ENCODE assay signal across 29 cellular contexts in the genomic region with DNA sequence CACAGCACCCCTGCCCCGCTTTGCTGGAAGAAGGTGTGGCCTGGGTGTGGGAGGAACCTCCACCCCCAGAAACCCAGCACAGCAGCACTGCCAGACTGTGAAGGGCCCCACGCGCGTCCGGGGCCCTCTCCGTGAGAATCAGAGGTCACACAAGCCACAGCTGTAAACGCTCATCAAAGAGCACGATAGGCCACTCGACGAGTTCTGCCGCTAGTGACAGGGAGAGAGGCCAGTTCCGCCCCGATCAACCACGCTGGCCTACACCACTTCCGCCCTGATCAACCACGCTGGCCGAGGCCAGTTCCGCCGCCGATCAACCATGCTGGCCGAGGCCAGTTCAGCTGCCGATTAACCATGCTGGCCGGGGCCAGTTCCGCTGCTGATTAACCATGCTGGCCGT. TPM values are rescaled to one million over a fixed set of nuclear protein-coding genes. Genes with fewer than 3 reads are reported as not detected.
"Had no signal": no experiment of that assay in that cellular context is flagged by ENCODE, and none has a peak within 500 bp of the region (broad histone marks: within the 10 kb centered on the region; RNA-seq: fewer than 3 reads in every experiment).

No MANE protein-coding gene starts in this region.

- H3K27ac Mint-ChIP-seq: activated CD8-positive, alpha-beta memory T cell treated with anti-CD3 and anti-CD28 coated beads, Interleukin-2, amount 10 ng/mL, durations not matched to agents 7 days and 5 days; activated naive CD4-positive, alpha-beta T cell treated with anti-CD3 and anti-CD28 coated beads, Interleukin-2, amount 50 U/mL, for 72 hours; activated naive CD8-positive, alpha-beta T cell treated with anti-CD3 and anti-CD28 coated beads, Interleukin-2, amount 50 U/mL, for 24 hours; activated T-cell treated with anti-CD3 and anti-CD28 coated beads, Interleukin-2, amount 50 U/mL, for 24 hours; IgD-negative memory B cell; T-helper 1 cell treated with Interleukin-12 subunit alpha and Interleukin-12 subunit beta and Interleukin-4 antibody, amounts not matched to agents 30 μg/mL and 1 μg/mL, for 36 hours; WTC11 had no signal

- H3K27ac ChIP-seq: ascending aorta, body of pancreas, KMS-11, SJSA1 had no signal

- H3K9me3 Mint-ChIP-seq: activated naive CD4-positive, alpha-beta T cell treated with anti-CD3 and anti-CD28 coated beads, Interleukin-2, amount 50 U/mL, for 72 hours; activated naive CD8-positive, alpha-beta T cell treated with anti-CD3 and anti-CD28 coated beads, Interleukin-2, amount 50 U/mL, for 24 hours; activated T-cell treated with anti-CD3 and anti-CD28 coated beads, Interleukin-2, amount 50 U/mL, for 24 hours; central memory CD8-positive, alpha-beta T cell had no signal

- H3K4me2 ChIP-seq: KMS-11 had no signal

- H3K4me3 ChIP-seq: ascending aorta, body of pancreas, SJSA1 had no signal

- ATAC-seq: activated CD8-positive, alpha-beta memory T cell treated with anti-CD3 and anti-CD28 coated beads, Interleukin-2, amount 10 ng/mL, durations not matched to agents 7 days and 5 days; activated naive CD4-positive, alpha-beta T cell treated with anti-CD3 and anti-CD28 coated beads, Interleukin-2, amount 50 U/mL, for 72 hours; activated naive CD8-positive, alpha-beta T cell treated with anti-CD3 and anti-CD28 coated beads, Interleukin-2, amount 50 U/mL, for 24 hours; body of pancreas; SK-N-SH treated with all-trans-retinoic acid at 6 μM for 48 hours; WTC11 had no signal

- H3K9ac ChIP-seq: KMS-11 had no signal

- H3K4me3 Mint-ChIP-seq: activated CD8-positive, alpha-beta memory T cell treated with anti-CD3 and anti-CD28 coated beads, Interleukin-2, amount 10 ng/mL, durations not matched to agents 7 days and 5 days; activated naive CD8-positive, alpha-beta T cell treated with anti-CD3 and anti-CD28 coated beads, Interleukin-2, amount 50 U/mL, for 24 hours; activated T-cell treated with anti-CD3 and anti-CD28 coated beads, Interleukin-2, amount 50 U/mL, for 24 hours; central memory CD8-positive, alpha-beta T cell; IgD-negative memory B cell; T-helper 1 cell treated with Interleukin-12 subunit alpha and Interleukin-12 subunit beta and Interleukin-4 antibody, amounts not matched to agents 30 μg/mL and 1 μg/mL, for 36 hours; WTC11 had no signal

- H3K9me3 ChIP-seq: ascending aorta had no signal

- H3K36me3 Mint-ChIP-seq: activated CD8-positive, alpha-beta memory T cell treated with anti-CD3 and anti-CD28 coated beads, Interleukin-2, amount 10 ng/mL, durations not matched to agents 7 days and 5 days; IgD-negative memory B cell had no signal

- H3K4me1 ChIP-seq: SJSA1 had no signal

- H3K4me1 Mint-ChIP-seq: activated CD8-positive, alpha-beta memory T cell treated with anti-CD3 and anti-CD28 coated beads, Interleukin-2, amount 10 ng/mL, durations not matched to agents 7 days and 5 days; activated naive CD8-positive, alpha-beta T cell treated with anti-CD3 and anti-CD28 coated beads, Interleukin-2, amount 50 U/mL, for 24 hours; central memory CD8-positive, alpha-beta T cell had no signal

- H3K27me3 ChIP-seq: ascending aorta had no signal

- DNase-seq: activated CD4-positive, alpha-beta T cell treated with anti-CD3 and anti-CD28 coated beads for 48 hours; activated CD4-positive, alpha-beta T cell treated with anti-CD3 and anti-CD28 coated beads, Interleukin-2, amount 50 U/mL, for 48 hours; activated CD4-positive, CD25-positive, alpha-beta regulatory T cell treated with anti-CD3 and anti-CD28 coated beads, Interleukin-2, amount 50 U/mL, for 72 hours; activated CD8-positive, alpha-beta memory T cell treated with anti-CD3 and anti-CD28 coated beads, Interleukin-2, amount 10 ng/mL, durations not matched to agents 7 days and 5 days; activated effector memory CD4-positive, alpha-beta T cell treated with anti-CD3 and anti-CD28 coated beads, Interleukin-2, amount 50 U/mL, for 16 hours; activated naive CD4-positive, alpha-beta T cell treated with Interleukin-2 at 50 U/mL for 16 hours; activated naive CD8-positive, alpha-beta T cell treated with anti-CD3 and anti-CD28 coated beads, Interleukin-2, amount 50 U/mL, for 24 hours; activated T-cell treated with anti-CD3 and anti-CD28 coated beads, Interleukin-2, amount 50 U/mL, for 24 hours; amniotic stem cell; body of pancreas; NCI-H1048; NCI-H146; NCI-H187 treated with DMSO at 0.1 percent for 48 hours; NCI-H2081 treated with DMSO at 0.1 percent for 48 hours; NCI-H2227 treated with DMSO at 0.1 percent for 48 hours; NCI-H446 treated with DMSO at 0.1 percent for 48 hours; NCI-H524 treated with DMSO at 0.1 percent for 48 hours; NCI-H748 treated with DMSO at 0.1 percent for 48 hours; Right ventricle myocardium superior; RPMI8226 had no signal

- H3K36me3 ChIP-seq: ascending aorta, SJSA1 had no signal

RNA-seq across cellular contexts. Expression of a gene that starts 25.9 kb away (rescaled TPM):
- total RNA-seq: activated CD8-positive, alpha-beta memory T cell treated with anti-CD3 and anti-CD28 coated beads, Interleukin-2, amount 10 ng/mL, durations not matched to agents 7 days and 5 days; SJSA1 had no signal
